Comparison of ENCODE assay signal across 7 cellular contexts in the genomic region with DNA sequence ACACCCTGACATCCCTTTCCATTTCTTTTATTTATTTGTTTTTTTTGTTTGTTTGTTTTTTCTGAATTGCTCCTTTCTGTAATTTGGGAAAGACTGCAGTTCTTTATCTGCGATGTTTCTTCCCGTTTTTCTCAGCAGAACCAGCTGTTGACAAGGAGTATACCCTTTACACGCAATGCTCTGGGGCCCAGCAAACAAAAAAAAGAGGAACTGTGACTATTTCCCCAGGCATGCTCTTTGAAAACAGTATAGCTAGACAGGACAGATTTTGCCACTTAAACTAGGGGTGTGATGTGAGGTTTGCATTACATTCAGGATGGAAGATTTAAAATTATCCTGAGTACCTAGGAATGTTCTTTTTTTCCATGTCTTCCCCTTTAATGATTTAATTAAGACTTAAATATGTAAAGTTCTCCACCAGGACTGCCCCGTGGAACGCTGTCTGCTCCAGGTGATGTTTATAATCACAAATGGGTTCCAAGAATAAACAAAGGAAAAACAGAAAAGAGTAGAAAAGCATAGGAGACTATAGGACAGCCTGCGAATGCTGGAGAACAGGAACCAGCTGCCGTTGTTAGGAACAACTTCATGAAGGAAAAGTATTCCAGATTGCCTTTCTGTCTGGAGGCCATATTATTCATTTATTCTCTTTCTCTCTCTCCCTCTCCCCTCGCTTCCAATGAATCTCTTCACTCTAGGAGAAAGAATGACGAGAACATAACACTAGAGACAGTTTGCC. TPM values are rescaled to one million over a fixed set of nuclear protein-coding genes. Genes with fewer than 3 reads are reported as not detected.
DNase-seq lines count a peak whose midpoint lies in the region; ATAC-seq and TF ChIP-seq lines count a peak whose summit lies in the region.

No MANE protein-coding gene starts in this region.

- ATAC-seq in GM19035 (IDR thresholded peaks at IDR 0.05; ENCODE audit: unreplicated experiment) (peak; percentile 54), HG03045 (IDR thresholded peaks at IDR 0.05; ENCODE audit: unreplicated experiment) (peak; percentile 73), activated B cell treated with CpG ODN at 0.5 μM for 24 hours (ENCODE audit: low read depth) (peak; percentile 67)

- H3K4ac ChIP-seq in mesenchymal stem cell (ENCODE audit: low read depth in 1 of 2, low read length in 2 of 2): peak overlapping the region; percentile 43 to 65

- H3K9me3 Mint-ChIP-seq in activated B cell treated with CpG ODN at 0.5 μM for 24 hours: no peaks in the 10 kb centered on the region

- H3K4me3 Mint-ChIP-seq in activated B cell treated with CpG ODN at 0.5 μM for 24 hours: peak overlapping the region; percentile 55

- no peak overlapping the region for H2BK12ac ChIP-seq in mesenchymal stem cell (ENCODE audit: low read length in 2 of 2)

- H3K27ac Mint-ChIP-seq in activated B cell treated with CpG ODN at 0.5 μM for 24 hours: peak overlapping the region; percentile 86

- peaks cover 28% of the 10 kb centered on the region for H3K79me1 ChIP-seq in mesenchymal stem cell (replicated peaks; ENCODE audit: low read length, poor library complexity, severe bottlenecking)

- H2BK15ac ChIP-seq in mesenchymal stem cell (ENCODE audit: low read depth, poor library complexity, severe bottlenecking): no peak overlapping the region

- peaks cover 99% of the 10 kb centered on the region for H3K4me1 Mint-ChIP-seq in activated B cell treated with CpG ODN at 0.5 μM for 24 hours

- 46% methylated on average over 8 of the region's 9 CpGs for WGBS in mesenchymal stem cell

- no peak overlapping the region for H3K4me2 ChIP-seq in mesenchymal stem cell (ENCODE audit: low read length, poor library complexity, severe bottlenecking)

- H3K36me3 ChIP-seq in mesenchymal stem cell (ENCODE audit: control insufficient read depth in 1 of 2, insufficient read depth in 2 of 2, low read depth in 1 of 2, low read length in 2 of 2): peaks cover 25 to 97% of the 10 kb centered on the region in 2 experiments

- no peak for DNase-seq in activated B cell treated with CpG ODN at 0.5 μM for 24 hours
- DNase-seq in mesenchymal stem cell: peak; percentile 91
- no peak for DNase-seq in mesenteric fat pad (ENCODE audit: low spot score)
- no peak for DNase-seq in NCI-H1092 treated with DMSO at 0.1 percent for 48 hours (lab: John Stamatoyannopoulos, UW)
- DNase-seq in activated effector memory CD4-positive, alpha-beta T cell treated with anti-CD3 and anti-CD28 coated beads, Interleukin-2, amount 50 U/mL, for 16 hours: no peak

- no peak overlapping the region for H2AK5ac ChIP-seq in mesenchymal stem cell (ENCODE audit: low read length, severe bottlenecking)

- no peak overlapping the region for H2AFZ ChIP-seq in mesenchymal stem cell (ENCODE audit: low read depth, low read length)

- no peak overlapping the region for H3K9ac ChIP-seq in mesenchymal stem cell (ENCODE audit: low read length)

- H3K27ac ChIP-seq in mesenchymal stem cell (ENCODE audit: low read length, poor library complexity, severe bottlenecking): peak overlapping the region; percentile 2

- H3K4me1 ChIP-seq in mesenchymal stem cell (ENCODE audit: control insufficient read depth, insufficient read depth, low read depth, low read length): peaks cover 5% of the 10 kb centered on the region

- CTCF ChIA-PET in activated B cell treated with CpG ODN at 0.5 μM for 24 hours (lab: Charles Lee): interaction anchor here (0.7 to 1.5 kb wide), 4 partner anchors 9 to 44 kb away, joined by 3 to 4 read pairs (median 4); no protein-coding TSS in a partner anchor

- peak overlapping the region; percentile 47 for H4K8ac ChIP-seq in mesenchymal stem cell (ENCODE audit: low read length)

- H3K18ac ChIP-seq in mesenchymal stem cell (ENCODE audit: low read depth in 1 of 2, low read length in 2 of 2): peak overlapping the region in 1 of 2 experiments; percentile 28

- H3K36me3 Mint-ChIP-seq in activated B cell treated with CpG ODN at 0.5 μM for 24 hours (ENCODE audit: low read depth): peaks cover 99% of the 10 kb centered on the region

- TF ChIP-seq CTCF in activated B cell treated with CpG ODN at 0.5 μM for 24 hours (IDR thresholded peaks at IDR 0.05): no peak

- H3K4me3 ChIP-seq in mesenchymal stem cell (ENCODE audit: insufficient read depth in 1 of 2, low read depth in 1 of 2, low read length in 2 of 2): no peak overlapping the region

- peak overlapping the region; percentile 54 for H2BK120ac ChIP-seq in mesenchymal stem cell (ENCODE audit: low read depth, low read length)

- H2BK5ac ChIP-seq in mesenchymal stem cell (ENCODE audit: low read depth, low read length, poor library complexity, severe bottlenecking): no peak overlapping the region

- intact Hi-C loops in activated B cell treated with CpG ODN at 0.5 μM for 24 hours (cut with micrococcal nuclease): loop anchor here (1.0 to 10.0 kb wide), 4 partner anchors 9 to 1785 kb away; no protein-coding TSS in a partner anchor

- POLR2A ChIA-PET in activated B cell treated with CpG ODN at 0.5 μM for 24 hours (lab: Charles Lee): interaction anchor here (0.6 to 2.5 kb wide), 11 partner anchors 8 to 43 kb away, joined by 3 to 24 read pairs (median 4); partner anchors contain the start of gene TGFBR2

- H3K27me3 ChIP-seq in mesenchymal stem cell (ENCODE audit: control insufficient read depth in 1 of 2, insufficient read depth in 1 of 2, low read length in 2 of 2): no peaks in the 10 kb centered on the region

- H3K27me3 Mint-ChIP-seq in activated B cell treated with CpG ODN at 0.5 μM for 24 hours: no peaks in the 10 kb centered on the region

- no peaks in the 10 kb centered on the region for H3K9me3 ChIP-seq in mesenchymal stem cell (ENCODE audit: control insufficient read depth, low read length)

- no peak overlapping the region for H4K91ac ChIP-seq in mesenchymal stem cell (ENCODE audit: low read length)

- no peak overlapping the region for H3K14ac ChIP-seq in mesenchymal stem cell (ENCODE audit: low read length in 2 of 2)

- no peak overlapping the region for H3K23ac ChIP-seq in mesenchymal stem cell (ENCODE audit: low read length in 2 of 2)

RNA-seq across cellular contexts. Expression of gene TGFBR2, which starts 43.3 kb away (rescaled TPM):
- total RNA-seq in activated B cell treated with CpG ODN at 0.5 μM for 24 hours (99.1 and 104 TPM in 2 replicates), mesenteric fat pad (372 TPM)
- polyA plus RNA-seq in mesenchymal stem cell (2013, experiment 1 of 2): 195 TPM
- polyA plus RNA-seq in mesenchymal stem cell (2013, experiment 2 of 2): 202 TPM
